Comparison of ENCODE assay signal across 19 cellular contexts in genomic region chr14:26415618-26416123, GRCh38.
DNase-seq lines count a peak whose midpoint lies in the region; ATAC-seq and TF ChIP-seq lines count a peak whose summit lies in the region.
"Had no signal": no experiment of that assay in that cellular context is flagged by ENCODE, and none has a peak within 500 bp of the region (broad histone marks: within the 10 kb centered on the region; RNA-seq: fewer than 3 reads in every experiment).

No MANE protein-coding gene starts in this region.

- H3K36me3 ChIP-seq in stomach: no peaks in the 10 kb centered on the region
- H3K36me3 ChIP-seq in H7 (replicated peaks; ENCODE audit: control insufficient read depth, insufficient read depth, low read length): no peaks in the 10 kb centered on the region
- H3K36me3 ChIP-seq: adrenal gland had no signal

- H3K9me3 Mint-ChIP-seq in activated CD8-positive, alpha-beta T cell treated with anti-CD3 and anti-CD28 coated beads, Interleukin-2, amount 10 ng/mL, durations not matched to agents 7 days and 5 days (ENCODE audit: insufficient read depth): peaks cover 4% of the 10 kb centered on the region
- H3K9me3 Mint-ChIP-seq in activated CD8-positive, alpha-beta T cell treated with anti-CD3 and anti-CD28 coated beads for 36 hours: peaks cover 24% of the 10 kb centered on the region
- H3K9me3 Mint-ChIP-seq: GM23338, neural crest cell had no signal

- no peak for TF ChIP-seq POLR2A in stomach (IDR thresholded peaks at IDR 0.05)

- no peaks in the 10 kb centered on the region for H3K4me1 ChIP-seq in stomach
- H3K4me1 ChIP-seq: adrenal gland had no signal

- H3K9me3 ChIP-seq in stomach: no peaks in the 10 kb centered on the region
- H3K9me3 ChIP-seq: adrenal gland had no signal

- POLR2A ChIA-PET in activated CD8-positive, alpha-beta T cell treated with anti-CD3 and anti-CD28 coated beads, Interleukin-2, amount 10 ng/mL, durations not matched to agents 7 days and 5 days (lab: Charles Lee): no interaction called here
- POLR2A ChIA-PET in activated CD8-positive, alpha-beta T cell treated with anti-CD3 and anti-CD28 coated beads for 36 hours (lab: Charles Lee): no interaction called here

- no peaks in the 10 kb centered on the region for H3K4me1 Mint-ChIP-seq in activated CD8-positive, alpha-beta T cell treated with anti-CD3 and anti-CD28 coated beads, Interleukin-2, amount 10 ng/mL, durations not matched to agents 7 days and 5 days (ENCODE audit: low read depth)
- H3K4me1 Mint-ChIP-seq in activated CD8-positive, alpha-beta T cell treated with anti-CD3 and anti-CD28 coated beads for 36 hours (ENCODE audit: low read depth): no peaks in the 10 kb centered on the region
- H3K4me1 Mint-ChIP-seq: central memory CD8-positive, alpha-beta T cell; memory B cell; neural crest cell had no signal

- H3K27ac Mint-ChIP-seq in activated CD8-positive, alpha-beta T cell treated with anti-CD3 and anti-CD28 coated beads, Interleukin-2, amount 10 ng/mL, durations not matched to agents 7 days and 5 days: no peak overlapping the region
- no peak overlapping the region for H3K27ac Mint-ChIP-seq in activated CD8-positive, alpha-beta T cell treated with anti-CD3 and anti-CD28 coated beads for 36 hours
- H3K27ac Mint-ChIP-seq: GM23338; memory B cell; T-helper 2 cell treated with Interferon-gamma antibody and Interleukin-4, amounts not matched to agents 5 μg/mL and 100 μg/mL, for 36 hours had no signal

- no peak overlapping the region for H3K4me3 Mint-ChIP-seq in activated CD8-positive, alpha-beta T cell treated with anti-CD3 and anti-CD28 coated beads, Interleukin-2, amount 10 ng/mL, durations not matched to agents 7 days and 5 days
- no peak overlapping the region for H3K4me3 Mint-ChIP-seq in activated CD8-positive, alpha-beta T cell treated with anti-CD3 and anti-CD28 coated beads for 36 hours
- H3K4me3 Mint-ChIP-seq: central memory CD8-positive, alpha-beta T cell; GM23338; memory B cell; neural crest cell; T-helper 2 cell treated with Interferon-gamma antibody and Interleukin-4, amounts not matched to agents 5 μg/mL and 100 μg/mL, for 36 hours had no signal

- no peak for TF ChIP-seq EP300 in stomach (IDR thresholded peaks at IDR 0.05)

- no peak overlapping the region for H3K4me3 ChIP-seq in epithelial cell of proximal tubule (ENCODE audit: low read depth, low read length)
- no peak overlapping the region for H3K4me3 ChIP-seq in stomach
- no peak overlapping the region for H3K4me3 ChIP-seq in H7 (ENCODE audit: insufficient read depth, low read depth, low read length)
- H3K4me3 ChIP-seq: adrenal gland, GM23338 had no signal

- intact Hi-C loops in stomach (cut with DNase I; ENCODE audit: low total_unique reads): no loop called here
- intact Hi-C loops in activated CD8-positive, alpha-beta T cell treated with anti-CD3 and anti-CD28 coated beads for 36 hours (cut with micrococcal nuclease): no loop called here

- CTCF ChIA-PET in activated CD8-positive, alpha-beta T cell treated with anti-CD3 and anti-CD28 coated beads, Interleukin-2, amount 10 ng/mL, durations not matched to agents 7 days and 5 days (lab: Charles Lee): no interaction called here
- CTCF ChIA-PET in activated CD8-positive, alpha-beta T cell treated with anti-CD3 and anti-CD28 coated beads for 36 hours (lab: Charles Lee): no interaction called here

- DNase-seq in NCI-H446 (lab: John Stamatoyannopoulos, UW) (peak; percentile 11 to 35), epithelial cell of proximal tubule (ENCODE audit: low read depth) (peak; percentile 33), middle frontal gyrus (ENCODE audit: extremely low spot score, low spot score) (peak; percentile 31), stomach (peak; percentile 33), NCI-H774 (lab: John Stamatoyannopoulos, UW) (no peak), H7 (no peak)
- DNase-seq in activated CD8-positive, alpha-beta T cell treated with anti-CD3 and anti-CD28 coated beads, Interleukin-2, amount 10 ng/mL, durations not matched to agents 7 days and 5 days: no peak
- DNase-seq in activated CD8-positive, alpha-beta T cell treated with anti-CD3 and anti-CD28 coated beads for 36 hours: no peak
- DNase-seq: adrenal gland; Calu3; NCI-H1930; NCI-H510A treated with DMSO at 0.1 percent for 48 hours; stimulated activated CD4-positive, alpha-beta T cell treated with anti-CD3 and anti-CD28 coated beads, Interleukin-2, amount 100 ng/mL, for 48 hours had no signal

- TF ChIP-seq CTCF in epithelial cell of proximal tubule (conservative IDR thresholded peaks at IDR 0.05; ENCODE audit: low read depth, low read length) (no peak), stomach (IDR thresholded peaks at IDR 0.05) (no peak)
- TF ChIP-seq CTCF in activated CD8-positive, alpha-beta T cell treated with anti-CD3 and anti-CD28 coated beads for 36 hours (IDR thresholded peaks at IDR 0.05): no peak

- no peak for ATAC-seq in activated CD8-positive, alpha-beta T cell treated with anti-CD3 and anti-CD28 coated beads, Interleukin-2, amount 10 ng/mL, durations not matched to agents 7 days and 5 days
- no peak for ATAC-seq in activated CD8-positive, alpha-beta T cell treated with anti-CD3 and anti-CD28 coated beads for 36 hours
- ATAC-seq: activated CD4-positive, CD25-positive, alpha-beta regulatory T cell treated with anti-CD3 and anti-CD28 coated beads, Interleukin-2, amount 50 U/mL, for 24 hours; GM23338 had no signal

- H3K27me3 Mint-ChIP-seq in activated CD8-positive, alpha-beta T cell treated with anti-CD3 and anti-CD28 coated beads, Interleukin-2, amount 10 ng/mL, durations not matched to agents 7 days and 5 days (ENCODE audit: low read depth): no peaks in the 10 kb centered on the region
- H3K27me3 Mint-ChIP-seq in activated CD8-positive, alpha-beta T cell treated with anti-CD3 and anti-CD28 coated beads for 36 hours: no peaks in the 10 kb centered on the region
- H3K27me3 Mint-ChIP-seq: central memory CD8-positive, alpha-beta T cell; memory B cell had no signal

- H3K27me3 ChIP-seq in stomach (no peaks in the 10 kb centered on the region), H7 (ENCODE audit: control insufficient read depth, insufficient read depth, low read length) (no peaks in the 10 kb centered on the region)
- H3K27me3 ChIP-seq: adrenal gland had no signal

- H3K27ac ChIP-seq in stomach: no peak overlapping the region
- H3K27ac ChIP-seq: adrenal gland had no signal

- no peaks in the 10 kb centered on the region for H3K36me3 Mint-ChIP-seq in activated CD8-positive, alpha-beta T cell treated with anti-CD3 and anti-CD28 coated beads, Interleukin-2, amount 10 ng/mL, durations not matched to agents 7 days and 5 days (ENCODE audit: low read depth)
- H3K36me3 Mint-ChIP-seq in activated CD8-positive, alpha-beta T cell treated with anti-CD3 and anti-CD28 coated beads for 36 hours (ENCODE audit: low read depth): no peaks in the 10 kb centered on the region
- H3K36me3 Mint-ChIP-seq: memory B cell had no signal

- WGBS in stomach, 5 donors: 41 to 62% (median 46%) methylated on average over 7 of the region's 7 CpGs

Comparison
In these comparisons a context has a peak if more than half of its experiments do, and no peak if none do; other contexts are left out.
1. DNase-seq: peak in NCI-H446 (2 of 2), epithelial cell of proximal tubule (single experiment), middle frontal gyrus (single experiment) and stomach (single experiment); none in activated CD8-positive, alpha-beta T cell treated with anti-CD3 and anti-CD28 coated beads, Interleukin-2, amount 10 ng/mL, durations not matched to agents 7 days and 5 days (single experiment), NCI-H774 (single experiment), activated CD8-positive, alpha-beta T cell treated with anti-CD3 and anti-CD28 coated beads for 36 hours (single experiment) and H7 (single experiment).